Comparison of ENCODE assay signal across 13 cellular contexts in genomic region chr7:158270106-158270775, GRCh38.
"Had no signal": no experiment of that assay in that cellular context is flagged by ENCODE, and none has a peak within 500 bp of the region (broad histone marks: within the 10 kb centered on the region; RNA-seq: fewer than 3 reads in every experiment).

No MANE protein-coding gene starts in this region.

- H3K9me3 Mint-ChIP-seq: central memory CD8-positive, alpha-beta T cell had no signal

- H3K9me3 ChIP-seq: body of pancreas, pancreas, transverse colon had no signal

- FAIRE-seq: pancreas had no signal

- H3K27me3 Mint-ChIP-seq: activated CD4-positive, alpha-beta memory T cell treated with anti-CD3 and anti-CD28 coated beads, Interleukin-2, amount 10 ng/mL, durations not matched to agents 7 days and 5 days; activated naive CD4-positive, alpha-beta T cell treated with anti-CD3 and anti-CD28 coated beads, Interleukin-2, amount 10 ng/mL, durations not matched to agents 7 days and 5 days; central memory CD8-positive, alpha-beta T cell; effector memory CD8-positive, alpha-beta T cell had no signal

- H3K4me1 ChIP-seq: body of pancreas, pancreas had no signal

- H3K36me3 ChIP-seq: pancreas, transverse colon had no signal

- H3K4me3 Mint-ChIP-seq: activated CD4-positive, alpha-beta memory T cell treated with anti-CD3 and anti-CD28 coated beads, Interleukin-2, amount 10 ng/mL, durations not matched to agents 7 days and 5 days; activated naive CD4-positive, alpha-beta T cell treated with anti-CD3 and anti-CD28 coated beads, Interleukin-2, amount 10 ng/mL, durations not matched to agents 7 days and 5 days; central memory CD8-positive, alpha-beta T cell; effector memory CD8-positive, alpha-beta T cell; nephron progenitor cell had no signal

- H3K27ac Mint-ChIP-seq: activated CD4-positive, alpha-beta memory T cell treated with anti-CD3 and anti-CD28 coated beads, Interleukin-2, amount 10 ng/mL, durations not matched to agents 7 days and 5 days; activated naive CD4-positive, alpha-beta T cell treated with anti-CD3 and anti-CD28 coated beads, Interleukin-2, amount 10 ng/mL, durations not matched to agents 7 days and 5 days; effector memory CD8-positive, alpha-beta T cell; nephron progenitor cell had no signal

- H3K4me1 Mint-ChIP-seq: activated CD4-positive, alpha-beta memory T cell treated with anti-CD3 and anti-CD28 coated beads, Interleukin-2, amount 10 ng/mL, durations not matched to agents 7 days and 5 days; activated naive CD4-positive, alpha-beta T cell treated with anti-CD3 and anti-CD28 coated beads, Interleukin-2, amount 10 ng/mL, durations not matched to agents 7 days and 5 days; central memory CD8-positive, alpha-beta T cell; nephron progenitor cell had no signal

- ATAC-seq: body of pancreas; effector memory CD8-positive, alpha-beta T cell; pancreas had no signal

- H3K27me3 ChIP-seq: body of pancreas, pancreas, transverse colon had no signal

- DNase-seq: activated CD4-positive, alpha-beta memory T cell treated with anti-CD3 and anti-CD28 coated beads, Interleukin-2, amount 10 ng/mL, durations not matched to agents 7 days and 5 days; activated CD4-positive, CD25-positive, alpha-beta regulatory T cell treated with anti-CD3 and anti-CD28 coated beads, Interleukin-2, amount 50 U/mL, for 72 hours; activated CD8-positive, alpha-beta memory T cell treated with anti-CD3 and anti-CD28 coated beads, Interleukin-2, amount 50 U/mL, for 48 hours; activated naive CD4-positive, alpha-beta T cell treated with anti-CD3 and anti-CD28 coated beads, Interleukin-2, amount 10 ng/mL, durations not matched to agents 7 days and 5 days; effector memory CD8-positive, alpha-beta T cell; hypothalamus; mammary epithelial cell; nephron progenitor cell; transverse colon had no signal

- H3K36me3 Mint-ChIP-seq: activated naive CD4-positive, alpha-beta T cell treated with anti-CD3 and anti-CD28 coated beads, Interleukin-2, amount 10 ng/mL, durations not matched to agents 7 days and 5 days had no signal

- H3K4me3 ChIP-seq: body of pancreas, pancreas, skin epidermis, transverse colon had no signal

- H3K27ac ChIP-seq: body of pancreas, pancreas, skin epidermis had no signal
